ENCODE assay signal across 8 cellular contexts in genomic region chr6:170152989-170153388, GRCh38.
DNase-seq lines count a peak whose midpoint lies in the region; ATAC-seq, FAIRE-seq and TF ChIP-seq lines count a peak whose summit lies in the region.

No MANE protein-coding gene starts in this region.

- no peak for FAIRE-seq in HTR-8/SVneo (lab: Jason Lieb, UNC)

- no peaks in the 10 kb centered on the region for H3F3A ChIP-seq in SK-N-SH (replicated peaks; ENCODE audit: insufficient read depth)

- H4K20me1 ChIP-seq in SK-N-SH (ENCODE audit: insufficient read depth) = no peaks in the 10 kb centered on the region

- intact Hi-C loops in psoas muscle (cut with DNase I) = no loop called here

- H3K4me1 ChIP-seq in foreskin keratinocyte = no peaks in the 10 kb centered on the region
- H3K4me1 ChIP-seq in psoas muscle = peaks cover 13% of the 10 kb centered on the region
- peaks cover 0 to 4% of the 10 kb centered on the region in 2 experiments; a peak in 1 of 4 replicates for H3K4me1 ChIP-seq in SK-N-SH (ENCODE audit: control insufficient read depth in 1 of 2, insufficient read depth in 2 of 2, low read depth in 1 of 2, low read length in 1 of 2)

- no peak overlapping the region for H3K4me2 ChIP-seq in SK-N-SH

- no peak for TF ChIP-seq RAD21 in SK-N-SH (IDR thresholded peaks at IDR 0.05; ENCODE audit: low read length)

- TF ChIP-seq EP300 in SK-N-SH (IDR thresholded peaks at IDR 0.05; ENCODE audit: borderline replicate concordance in 1 of 2, low read depth in 1 of 2, low read length in 1 of 2) = no peak

- POLR2A ChIA-PET in SK-N-SH (lab: Yijun Ruan, JAX) = no interaction called here

- no peak overlapping the region for H3K9ac ChIP-seq in SK-N-SH

- CTCF ChIA-PET in SK-N-SH (lab: Yijun Ruan, JAX) = no interaction called here

- H3K4me3 ChIP-seq in psoas muscle (peak overlapping the region; percentile 12), SK-N-SH (ENCODE audit: low read depth in 2 of 2, low read length in 1 of 2) (no peak overlapping the region)

- H3K9me2 ChIP-seq in SK-N-SH = no peaks in the 10 kb centered on the region

- TF ChIP-seq CTCF in foreskin keratinocyte (conservative IDR thresholded peaks at IDR 0.05) = no peak
- no peak for TF ChIP-seq CTCF in psoas muscle (IDR thresholded peaks at IDR 0.05)
- TF ChIP-seq CTCF in SK-N-SH (IDR thresholded peaks at IDR 0.05) = no peak

- 18 to 26% (median 21%) methylated on average over 13 of the region's 13 CpGs for WGBS in psoas muscle, 3 donors
- WGBS in SK-N-SH (ENCODE audit: low lambda C conversion rate) = 44% methylated on average over 9 of the region's 13 CpGs

- H3K27ac ChIP-seq in foreskin keratinocyte = no peak overlapping the region
- H3K27ac ChIP-seq in psoas muscle = peak overlapping the region; percentile 58
- H3K27ac ChIP-seq in SK-N-SH (ENCODE audit: low read depth in 2 of 2, low read length in 1 of 2) = no peak overlapping the region

- H3K9me3 ChIP-seq in psoas muscle (no peaks in the 10 kb centered on the region), SK-N-SH (no peaks in the 10 kb centered on the region)

- peak; percentile 81 for ATAC-seq in foreskin keratinocyte
- peak; percentile 69 to 83 (median 78) for ATAC-seq in psoas muscle
- ATAC-seq in GM18867 (IDR thresholded peaks at IDR 0.05; ENCODE audit: unreplicated experiment) = no peak
- no peak for ATAC-seq in GM19395 (IDR thresholded peaks at IDR 0.05; ENCODE audit: unreplicated experiment)

- H3K36me3 ChIP-seq in psoas muscle (ENCODE audit: insufficient read depth in 1 of 2, low read depth in 1 of 2) (no peaks in the 10 kb centered on the region), SK-N-SH (replicated peaks in 1 of 2; ENCODE audit: control insufficient read depth in 1 of 2, insufficient read depth in 2 of 2, low read length in 1 of 2) (no peaks in the 10 kb centered on the region)

- peak; percentile 51 for DNase-seq in HTR-8/SVneo (ENCODE audit: insufficient read length, low spot score)
- peak; percentile 94 for DNase-seq in NCI-H69 (lab: John Stamatoyannopoulos, UW)
- DNase-seq in foreskin keratinocyte = peak; percentile 16 to 50
- peak in 1 of 2 donors; percentile 77 for DNase-seq in psoas muscle
- no peak for DNase-seq in activated CD8-positive, alpha-beta memory T cell treated with anti-CD3 and anti-CD28 coated beads, Interleukin-2, amount 50 U/mL, for 48 hours
- no peak for DNase-seq in SK-N-SH

- no peaks in the 10 kb centered on the region for H3K79me2 ChIP-seq in SK-N-SH (ENCODE audit: insufficient read depth)

- H2AFZ ChIP-seq in SK-N-SH (ENCODE audit: low read depth) = no peak overlapping the region

- H3K27me3 ChIP-seq in foreskin keratinocyte = peaks cover 34% of the 10 kb centered on the region
- H3K27me3 ChIP-seq in psoas muscle (ENCODE audit: insufficient read depth in 3 of 3, low read length in 2 of 3) = no peaks in the 10 kb centered on the region
- no peaks in the 10 kb centered on the region for H3K27me3 ChIP-seq in SK-N-SH (ENCODE audit: insufficient read depth)

TF ChIP-seq in SK-N-SH, 30 proteins besides CTCF, POLR2A, EP300 and RAD21:
- no peak for TF ChIP-seq TEAD4 (IDR thresholded peaks at IDR 0.05; ENCODE audit: borderline replicate concordance, insufficient read depth)
- TF ChIP-seq, protein P1, sequence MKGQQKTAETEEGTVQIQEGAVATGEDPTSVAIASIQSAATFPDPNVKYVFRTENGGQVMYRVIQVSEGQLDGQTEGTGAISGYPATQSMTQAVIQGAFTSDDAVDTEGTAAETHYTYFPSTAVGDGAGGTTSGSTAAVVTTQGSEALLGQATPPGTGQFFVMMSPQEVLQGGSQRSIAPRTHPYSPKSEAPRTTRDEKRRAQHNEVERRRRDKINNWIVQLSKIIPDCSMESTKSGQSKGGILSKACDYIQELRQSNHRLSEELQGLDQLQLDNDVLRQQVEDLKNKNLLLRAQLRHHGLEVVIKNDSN (IDR thresholded peaks at IDR 0.05; ENCODE audit: borderline replicate concordance, low read depth) = no peak
- TF ChIP-seq USF2 (IDR thresholded peaks at IDR 0.05; ENCODE audit: borderline replicate concordance, low read depth, low read length) = no peak
- no peak for TF ChIP-seq ZBTB33 (IDR thresholded peaks at IDR 0.05; ENCODE audit: borderline replicate concordance, low read depth)
- TF ChIP-seq, protein P2, sequence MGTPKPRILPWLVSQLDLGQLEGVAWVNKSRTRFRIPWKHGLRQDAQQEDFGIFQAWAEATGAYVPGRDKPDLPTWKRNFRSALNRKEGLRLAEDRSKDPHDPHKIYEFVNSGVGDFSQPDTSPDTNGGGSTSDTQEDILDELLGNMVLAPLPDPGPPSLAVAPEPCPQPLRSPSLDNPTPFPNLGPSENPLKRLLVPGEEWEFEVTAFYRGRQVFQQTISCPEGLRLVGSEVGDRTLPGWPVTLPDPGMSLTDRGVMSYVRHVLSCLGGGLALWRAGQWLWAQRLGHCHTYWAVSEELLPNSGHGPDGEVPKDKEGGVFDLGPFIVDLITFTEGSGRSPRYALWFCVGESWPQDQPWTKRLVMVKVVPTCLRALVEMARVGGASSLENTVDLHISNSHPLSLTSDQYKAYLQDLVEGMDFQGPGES (IDR thresholded peaks at IDR 0.05; ENCODE audit: low read depth, low read length) = no peak
- no peak for TF ChIP-seq RXRA (IDR thresholded peaks at IDR 0.05; ENCODE audit: borderline replicate concordance, low read depth)
- TF ChIP-seq FOXJ3 (CRISPR knock-in tag; IDR thresholded peaks at IDR 0.05) = no peak
- TF ChIP-seq NFIC (IDR thresholded peaks at IDR 0.05; ENCODE audit: borderline replicate concordance) = no peak

Comparison
In these comparisons a context has a peak if more than half of its experiments do, and no peak if none do; other contexts are left out.
1. DNase-seq: peak in HTR-8/SVneo (single experiment), NCI-H69 (single experiment) and foreskin keratinocyte (2 of 2); none in activated CD8-positive, alpha-beta memory T cell treated with anti-CD3 and anti-CD28 coated beads, Interleukin-2, amount 50 U/mL, for 48 hours (single experiment) and SK-N-SH (single experiment).
2. ATAC-seq: peak in foreskin keratinocyte (single experiment) and psoas muscle (4 of 4); none in GM18867 (single experiment) and GM19395 (single experiment).